Comparison of ENCODE assay signal across 16 cellular contexts in the genomic region with DNA sequence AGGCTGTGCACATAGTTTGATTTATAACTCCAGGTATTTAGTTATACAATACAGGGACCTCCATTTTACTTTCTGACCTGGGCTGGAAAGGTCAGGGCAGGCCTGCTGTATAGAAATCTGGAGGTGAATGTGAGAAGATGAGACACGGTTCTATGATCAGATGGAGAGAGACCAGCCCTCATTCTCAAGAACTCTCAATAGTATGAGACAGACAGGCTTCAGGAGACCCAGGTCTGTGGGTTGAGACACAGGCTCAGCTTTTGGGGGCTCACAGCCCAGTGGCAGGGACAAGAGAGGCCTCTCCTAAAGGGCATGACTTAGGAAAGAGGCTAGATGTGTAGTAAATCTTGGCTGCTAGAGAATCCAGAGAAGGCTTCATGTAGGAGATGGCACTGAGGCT. TPM values are rescaled to one million over a fixed set of nuclear protein-coding genes. Genes with fewer than 3 reads are reported as not detected.
DNase-seq lines count a peak whose midpoint lies in the region; ATAC-seq and TF ChIP-seq lines count a peak whose summit lies in the region.
"Had no signal": no experiment of that assay in that cellular context is flagged by ENCODE, and none has a peak within 500 bp of the region (broad histone marks: within the 10 kb centered on the region; RNA-seq: fewer than 3 reads in every experiment).

No MANE protein-coding gene starts in this region.

- TF ChIP-seq CTCF in endothelial cell (IDR thresholded peaks at IDR 0.05; ENCODE audit: unreplicated experiment) (no peak), vagina (IDR thresholded peaks at IDR 0.05) (no peak)

- ATAC-seq in right cardiac atrium = no peak

- H3K36me3 Mint-ChIP-seq in endothelial cell (ENCODE audit: low read depth, unreplicated experiment) = no peaks in the 10 kb centered on the region
- H3K36me3 Mint-ChIP-seq: CD8-positive, alpha-beta memory T cell had no signal

- no peaks in the 10 kb centered on the region for H3K9me3 Mint-ChIP-seq in endothelial cell (ENCODE audit: unreplicated experiment)
- H3K9me3 Mint-ChIP-seq: CD8-positive, alpha-beta memory T cell; HFFc6 had no signal

- H3K9me3 ChIP-seq in right cardiac atrium (ENCODE audit: control insufficient read depth, low read length) = no peaks in the 10 kb centered on the region
- H3K9me3 ChIP-seq in vagina = no peaks in the 10 kb centered on the region

- H3K4me1 Mint-ChIP-seq in endothelial cell (ENCODE audit: unreplicated experiment) = peaks cover 13% of the 10 kb centered on the region
- H3K4me1 Mint-ChIP-seq: CD8-positive, alpha-beta memory T cell had no signal

- intact Hi-C loops in cardiac septum (cut with DNase I) (no loop called here), right cardiac atrium (cut with DNase I) (no loop called here), posterior vena cava (cut with DNase I) (no loop called here), vagina (cut with DNase I) (no loop called here)

- H3K4me1 ChIP-seq in right cardiac atrium (ENCODE audit: control insufficient read depth, insufficient read depth, low read length) (no peaks in the 10 kb centered on the region), vagina (no peaks in the 10 kb centered on the region)

- H3K27me3 ChIP-seq in right cardiac atrium (ENCODE audit: control insufficient read depth, insufficient read depth) = no peaks in the 10 kb centered on the region
- no peaks in the 10 kb centered on the region for H3K27me3 ChIP-seq in vagina

- no peaks in the 10 kb centered on the region for H3K36me3 ChIP-seq in vagina

- WGBS in right cardiac atrium = 84% methylated on average over 1 of the region's 1 CpG

- no peak for TF ChIP-seq POLR2A in vagina (IDR thresholded peaks at IDR 0.05)

- peak overlapping the region; percentile 15 for H3K27ac Mint-ChIP-seq in endothelial cell (ENCODE audit: unreplicated experiment)
- H3K27ac Mint-ChIP-seq: HFFc6 had no signal

- H3K27me3 Mint-ChIP-seq in endothelial cell (ENCODE audit: unreplicated experiment) = peaks cover 17% of the 10 kb centered on the region

- DNase-seq in cardiac septum (ENCODE audit: low spot score) = peak; percentile 2
- no peak for DNase-seq in right cardiac atrium
- DNase-seq in endothelial cell (ENCODE audit: low spot score) = no peak
- DNase-seq in posterior vena cava (ENCODE audit: low spot score) = peak; percentile 51
- DNase-seq in vagina (ENCODE audit: extremely low spot score in 2 of 2) = peak; percentile 34 to 54
- DNase-seq in GM19240 (ENCODE audit: insufficient read length, low spot score) = no peak
- no peak for DNase-seq in NK-92 (lab: John Stamatoyannopoulos, UW; ENCODE audit: unreplicated experiment)
- DNase-seq: C1 segment of cervical spinal cord; CD8-positive, alpha-beta memory T cell; HFFc6; KBM-7; NCI-H1105 treated with DMSO at 0.1 percent for 48 hours; NCI-H226; SHP77 treated with DMSO at 0.1 percent for 48 hours had no signal

- H3K4me3 ChIP-seq in right cardiac atrium (ENCODE audit: low read length) (no peak overlapping the region), vagina (no peak overlapping the region)

- no peak overlapping the region for H3K4me3 Mint-ChIP-seq in endothelial cell (ENCODE audit: unreplicated experiment)
- H3K4me3 Mint-ChIP-seq: CD8-positive, alpha-beta memory T cell; HFFc6 had no signal

- H3K27ac ChIP-seq in right cardiac atrium (ENCODE audit: low read length) = no peak overlapping the region
- H3K27ac ChIP-seq in vagina = no peak overlapping the region

RNA-seq across cellular contexts. Expression of gene ATP6V1B1, which starts 0.7 kb away (rescaled TPM):
- total RNA-seq in cardiac septum (0.43 TPM), right cardiac atrium (under 1 TPM in 2 of 4 donors, not detected in 2; 0.26 to 0.84 TPM), endothelial cell (ENCODE audit: unreplicated experiment) (not detected), posterior vena cava (1 to 10 TPM in 1 of 2 donors, under 1 TPM in 1; 0.48 to 1.4 TPM), vagina (not detected)
- polyA plus RNA-seq in right cardiac atrium = 0.93 TPM
- total RNA-seq: CD8-positive, alpha-beta memory T cell had no signal
- polyA plus RNA-seq: CD8-positive, alpha-beta memory T cell had no signal

RNA-seq across cellular contexts. Expression of gene VAX2, which starts 34.6 kb away (rescaled TPM):
- total RNA-seq in cardiac septum = 0.27 TPM
- 1 to 10 TPM in 1 of 4 donors, under 1 TPM in 2, not detected in 1; 0.37 to 1.0 (median 0.65) TPM for total RNA-seq in right cardiac atrium
- 1.2 TPM for polyA plus RNA-seq in right cardiac atrium
- total RNA-seq in endothelial cell (ENCODE audit: unreplicated experiment) = 2.2 TPM
- 1 to 10 TPM in 1 of 2 donors, under 1 TPM in 1; 0.57 to 1.4 TPM for total RNA-seq in posterior vena cava
- not detected for total RNA-seq in vagina
- total RNA-seq: CD8-positive, alpha-beta memory T cell; H7 had no signal
- polyA plus RNA-seq: CD8-positive, alpha-beta memory T cell had no signal

RNA-seq across cellular contexts. Expression of gene ANKRD53, which starts 43.4 kb away (rescaled TPM):
- 0.38 TPM for total RNA-seq in cardiac septum
- total RNA-seq in right cardiac atrium = 1 to 10 TPM in 3 of 4 donors, under 1 TPM in 1; 0.71 to 3.1 (median 1.1) TPM
- polyA plus RNA-seq in right cardiac atrium = 1.3 TPM
- total RNA-seq in endothelial cell (ENCODE audit: unreplicated experiment) = 0.56 TPM
- 1 to 10 TPM; 1.4 to 2.3 TPM for total RNA-seq in posterior vena cava
- total RNA-seq in vagina = 4.9 TPM
- total RNA-seq: H7, HepG2 had no signal

RNA-seq across cellular contexts. Expression of gene TEX261, which starts 59.7 kb away (rescaled TPM):
- 46.1 TPM for total RNA-seq in cardiac septum
- 10 to 100 TPM; 43.4 to 59.4 (median 51.0) TPM for total RNA-seq in right cardiac atrium
- 37.7 TPM for polyA plus RNA-seq in right cardiac atrium
- total RNA-seq in endothelial cell (ENCODE audit: unreplicated experiment) = 37.1 TPM
- 10 to 100 TPM; 44.3 to 50.4 TPM for total RNA-seq in posterior vena cava
- total RNA-seq in vagina = 29.0 TPM

Comparison
In these comparisons a context has a peak if more than half of its experiments do, and no peak if none do; other contexts are left out.
1. DNase-seq: peak in cardiac septum (single experiment), posterior vena cava (single experiment) and vagina (2 of 2); none in right cardiac atrium (0 of 3), endothelial cell (single experiment), GM19240 (single experiment) and NK-92 (single experiment).